In genomic region chr21:46637952-46638746, GRCh38 we compare ENCODE assay signal across 9 cellular contexts. TPM values are rescaled to one million over a fixed set of nuclear protein-coding genes. Genes with fewer than 3 reads are reported as not detected.
A peak's percentile ranks its signal among the peaks of the same experiment; 100 is the strongest.
DNase-seq lines count a peak whose midpoint lies in the region; ATAC-seq and TF ChIP-seq lines count a peak whose summit lies in the region.
"Had no signal": no experiment of that assay in that cellular context is flagged by ENCODE, and none has a peak within 500 bp of the region (broad histone marks: within the 10 kb centered on the region; RNA-seq: fewer than 3 reads in every experiment).

No MANE protein-coding gene starts in this region.

- POLR2A ChIA-PET in activated CD4-positive, alpha-beta T cell treated with anti-CD3 and anti-CD28 coated beads, Interleukin-2, amount 10 ng/mL, durations not matched to agents 7 days and 5 days (lab: Charles Lee) = no interaction called here
- POLR2A ChIA-PET in activated CD8-positive, alpha-beta T cell treated with anti-CD3 and anti-CD28 coated beads for 36 hours (lab: Charles Lee) = interaction anchor here (1.0 to 7.4 kb wide), 4 partner anchors 18 to 139 kb away, joined by 3 to 52 read pairs (median 18); no protein-coding TSS in a partner anchor

- no peaks in the 10 kb centered on the region for H3K27me3 ChIP-seq in stomach

- peaks cover 54% of the 10 kb centered on the region for H3K36me3 Mint-ChIP-seq in activated CD4-positive, alpha-beta T cell treated with anti-CD3 and anti-CD28 coated beads, Interleukin-2, amount 10 ng/mL, durations not matched to agents 7 days and 5 days (ENCODE audit: low read depth)
- peaks cover 33% of the 10 kb centered on the region for H3K36me3 Mint-ChIP-seq in activated CD8-positive, alpha-beta T cell treated with anti-CD3 and anti-CD28 coated beads for 36 hours (ENCODE audit: low read depth)

- DNase-seq in activated CD4-positive, alpha-beta T cell treated with anti-CD3 and anti-CD28 coated beads, Interleukin-2, amount 10 ng/mL, durations not matched to agents 7 days and 5 days = no peak
- no peak for DNase-seq in activated CD4-positive, alpha-beta T cell treated with anti-CD3 and anti-CD28 coated beads for 1 hour
- DNase-seq in activated CD8-positive, alpha-beta T cell treated with anti-CD3 and anti-CD28 coated beads for 36 hours = no peak
- DNase-seq in foreskin fibroblast (no peak), stomach (no peak), NCI-H1048 (lab: John Stamatoyannopoulos, UW) (no peak)
- DNase-seq in stimulated activated CD4-positive, alpha-beta T cell treated with anti-CD3 and anti-CD28 coated beads, Interleukin-4, amount 100 ng/mL, for 4 hours = no peak
- DNase-seq: activated effector memory CD4-positive, alpha-beta T cell treated with anti-CD3 and anti-CD28 coated beads, Interleukin-2, amount 50 U/mL, for 16 hours had no signal

- H3K27ac Mint-ChIP-seq in activated CD4-positive, alpha-beta T cell treated with anti-CD3 and anti-CD28 coated beads, Interleukin-2, amount 10 ng/mL, durations not matched to agents 7 days and 5 days = peak overlapping the region; percentile 80
- peak overlapping the region; percentile 86 for H3K27ac Mint-ChIP-seq in activated CD8-positive, alpha-beta T cell treated with anti-CD3 and anti-CD28 coated beads for 36 hours

- H3K4me3 Mint-ChIP-seq in activated CD4-positive, alpha-beta T cell treated with anti-CD3 and anti-CD28 coated beads, Interleukin-2, amount 10 ng/mL, durations not matched to agents 7 days and 5 days = peak overlapping the region; percentile 61
- H3K4me3 Mint-ChIP-seq in activated CD8-positive, alpha-beta T cell treated with anti-CD3 and anti-CD28 coated beads for 36 hours = peak overlapping the region; percentile 69

- no peaks in the 10 kb centered on the region for H3K9me3 ChIP-seq in stomach

- H3K27ac ChIP-seq in stomach = peak overlapping the region in 2 of 5 donors; percentile 31 to 38

- H3K4me3 ChIP-seq in foreskin fibroblast (ENCODE audit: low read depth in 1 of 2, low read length in 2 of 2) = peak overlapping the region; percentile 30
- H3K4me3 ChIP-seq in stomach = peak overlapping the region in 3 of 4 donors; percentile 8 to 18 (median 14)

- no peaks in the 10 kb centered on the region for H3K9me3 Mint-ChIP-seq in activated CD4-positive, alpha-beta T cell treated with anti-CD3 and anti-CD28 coated beads, Interleukin-2, amount 10 ng/mL, durations not matched to agents 7 days and 5 days
- H3K9me3 Mint-ChIP-seq in activated CD8-positive, alpha-beta T cell treated with anti-CD3 and anti-CD28 coated beads for 36 hours = no peaks in the 10 kb centered on the region

- no peak for TF ChIP-seq EP300 in stomach (IDR thresholded peaks at IDR 0.05)

- no peak for TF ChIP-seq CTCF in activated CD8-positive, alpha-beta T cell treated with anti-CD3 and anti-CD28 coated beads for 36 hours (IDR thresholded peaks at IDR 0.05)
- TF ChIP-seq CTCF in foreskin fibroblast (IDR thresholded peaks at IDR 0.05; ENCODE audit: low read depth, low read length) (no peak), stomach (IDR thresholded peaks at IDR 0.05) (no peak)

- H3K36me3 ChIP-seq in stomach = peaks cover 7 to 27% (median 25%) of the 10 kb centered on the region in 4 donors

- H3K27me3 Mint-ChIP-seq in activated CD4-positive, alpha-beta T cell treated with anti-CD3 and anti-CD28 coated beads, Interleukin-2, amount 10 ng/mL, durations not matched to agents 7 days and 5 days = no peaks in the 10 kb centered on the region
- H3K27me3 Mint-ChIP-seq in activated CD8-positive, alpha-beta T cell treated with anti-CD3 and anti-CD28 coated beads for 36 hours = no peaks in the 10 kb centered on the region

- intact Hi-C loops in activated CD8-positive, alpha-beta T cell treated with anti-CD3 and anti-CD28 coated beads for 36 hours (cut with micrococcal nuclease) = no loop called here
- intact Hi-C loops in stomach (cut with DNase I; ENCODE audit: low total_unique reads) = no loop called here

- CTCF ChIA-PET in activated CD4-positive, alpha-beta T cell treated with anti-CD3 and anti-CD28 coated beads, Interleukin-2, amount 10 ng/mL, durations not matched to agents 7 days and 5 days (lab: Charles Lee) = interaction anchor here (1.7 kb wide), 1 partner anchor 75 kb away, joined by 4 read pairs; no protein-coding TSS in a partner anchor
- CTCF ChIA-PET in activated CD8-positive, alpha-beta T cell treated with anti-CD3 and anti-CD28 coated beads for 36 hours (lab: Charles Lee) = interaction anchor here (1.6 to 1.9 kb wide), 6 partner anchors 9 to 180 kb away, joined by 4 to 6 read pairs (median 5); partner anchors contain the start of gene DIP2A

- peaks cover 69% of the 10 kb centered on the region for H3K4me1 Mint-ChIP-seq in activated CD4-positive, alpha-beta T cell treated with anti-CD3 and anti-CD28 coated beads, Interleukin-2, amount 10 ng/mL, durations not matched to agents 7 days and 5 days
- H3K4me1 Mint-ChIP-seq in activated CD8-positive, alpha-beta T cell treated with anti-CD3 and anti-CD28 coated beads for 36 hours (ENCODE audit: low read depth) = peaks cover 70% of the 10 kb centered on the region

- WGBS in stomach, 5 donors = 42 to 59% (median 49%) methylated on average over 3 of the region's 3 CpGs

- peaks cover 21 to 66% (median 44%) of the 10 kb centered on the region in 4 donors for H3K4me1 ChIP-seq in stomach

- ATAC-seq in activated CD8-positive, alpha-beta T cell treated with anti-CD3 and anti-CD28 coated beads for 36 hours = peak; percentile 15
- ATAC-seq in GM21367 (IDR thresholded peaks at IDR 0.05; ENCODE audit: unreplicated experiment) = no peak

- TF ChIP-seq POLR2A in stomach (IDR thresholded peaks at IDR 0.05) = no peak

RNA-seq across cellular contexts. Expression of gene PRMT2, which starts 2.7 kb away (rescaled TPM):
- 100 to 1,000 TPM; 116 to 137 TPM for total RNA-seq in activated CD4-positive, alpha-beta T cell treated with anti-CD3 and anti-CD28 coated beads, Interleukin-2, amount 10 ng/mL, durations not matched to agents 7 days and 5 days
- 10 to 100 TPM; 54.4 to 58.2 TPM for total RNA-seq in activated CD8-positive, alpha-beta T cell treated with anti-CD3 and anti-CD28 coated beads for 36 hours
- total RNA-seq in stomach = 10 to 100 TPM; 18.7 to 85.0 (median 48.8) TPM
- polyA plus RNA-seq in stomach = 10 to 100 TPM; 63.8 to 75.5 (median 63.9) TPM

RNA-seq across cellular contexts. Expression of gene S100B, which starts 33.3 kb away (rescaled TPM):
- total RNA-seq in activated CD4-positive, alpha-beta T cell treated with anti-CD3 and anti-CD28 coated beads, Interleukin-2, amount 10 ng/mL, durations not matched to agents 7 days and 5 days = under 1 TPM; 0.25 to 0.32 TPM
- 1 to 10 TPM; 2.7 to 3.0 TPM for total RNA-seq in activated CD8-positive, alpha-beta T cell treated with anti-CD3 and anti-CD28 coated beads for 36 hours
- 10 to 100 TPM in 1 of 5 donors, 1 to 10 TPM in 3, not detected in 1; 1.8 to 18.4 (median 6.2) TPM for total RNA-seq in stomach
- 10 to 100 TPM in 1 of 3 donors, 1 to 10 TPM in 2; 7.0 to 13.7 (median 9.1) TPM for polyA plus RNA-seq in stomach
